In genomic region chrX:15737957-15738685, GRCh38 we compare ENCODE assay signal across 7 cellular contexts. TPM values are rescaled to one million over a fixed set of nuclear protein-coding genes. Genes with fewer than 3 reads are reported as not detected.
DNase-seq lines count a peak whose midpoint lies in the region; ATAC-seq lines count a peak whose summit lies in the region.

A gene with protein sequence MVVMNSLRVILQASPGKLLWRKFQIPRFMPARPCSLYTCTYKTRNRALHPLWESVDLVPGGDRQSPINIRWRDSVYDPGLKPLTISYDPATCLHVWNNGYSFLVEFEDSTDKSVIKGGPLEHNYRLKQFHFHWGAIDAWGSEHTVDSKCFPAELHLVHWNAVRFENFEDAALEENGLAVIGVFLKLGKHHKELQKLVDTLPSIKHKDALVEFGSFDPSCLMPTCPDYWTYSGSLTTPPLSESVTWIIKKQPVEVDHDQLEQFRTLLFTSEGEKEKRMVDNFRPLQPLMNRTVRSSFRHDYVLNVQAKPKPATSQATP (plus strand): TSS chrX:15738270. CDS start chrX:15750024, 11,754 bp downstream.

- H3K36me3 Mint-ChIP-seq in activated CD8-positive, alpha-beta T cell treated with anti-CD3 and anti-CD28 coated beads, Interleukin-2, amount 10 ng/mL, durations not matched to agents 7 days and 5 days (ENCODE audit: low read depth): peaks cover 11% of the 10 kb centered on the region

- DNase-seq in NCI-H2227 treated with DMSO at 0.1 percent for 48 hours (lab: John Stamatoyannopoulos, UW) (peak; percentile 98), medulla oblongata (ENCODE audit: extremely low spot score) (peak; percentile 86)
- peak; percentile 95 for DNase-seq in activated CD8-positive, alpha-beta T cell treated with anti-CD3 and anti-CD28 coated beads, Interleukin-2, amount 10 ng/mL, durations not matched to agents 7 days and 5 days
- DNase-seq in effector CD8-positive, alpha-beta T cell (lab: John Stamatoyannopoulos, UW): peak; percentile 95
- peak; percentile 92 for DNase-seq in stimulated activated CD8-positive, alpha-beta memory T cell treated with anti-CD3 and anti-CD28 coated beads, Interleukin-12 subunit alpha, Interleukin-12 subunit beta, amount 100 ng/mL, for 1 hour (ENCODE audit: low read depth)

- peak within 1 kb of the TSS; percentile 87 for H3K4me3 Mint-ChIP-seq in activated CD8-positive, alpha-beta T cell treated with anti-CD3 and anti-CD28 coated beads, Interleukin-2, amount 10 ng/mL, durations not matched to agents 7 days and 5 days

- no peaks in the 10 kb centered on the region for H3K27me3 Mint-ChIP-seq in activated CD8-positive, alpha-beta T cell treated with anti-CD3 and anti-CD28 coated beads, Interleukin-2, amount 10 ng/mL, durations not matched to agents 7 days and 5 days (ENCODE audit: low read depth)

- POLR2A ChIA-PET in activated CD8-positive, alpha-beta T cell treated with anti-CD3 and anti-CD28 coated beads, Interleukin-2, amount 10 ng/mL, durations not matched to agents 7 days and 5 days (lab: Charles Lee): interaction anchor here (0.6 to 3.4 kb wide), 12 partner anchors 12 to 981 kb away, joined by 3 to 101 read pairs (median 8); partner anchors contain the start of genes AP1S2, SYAP1 and ZRSR2

- no peaks in the 10 kb centered on the region for H3K9me3 Mint-ChIP-seq in activated CD8-positive, alpha-beta T cell treated with anti-CD3 and anti-CD28 coated beads, Interleukin-2, amount 10 ng/mL, durations not matched to agents 7 days and 5 days (ENCODE audit: insufficient read depth)

- ATAC-seq in GM18519 (IDR thresholded peaks at IDR 0.05; ENCODE audit: low FRiP score, unreplicated experiment): peak; percentile 79
- peak; percentile 89 for ATAC-seq in HG02981 (IDR thresholded peaks at IDR 0.05; ENCODE audit: unreplicated experiment)
- peak; percentile 96 for ATAC-seq in activated CD8-positive, alpha-beta T cell treated with anti-CD3 and anti-CD28 coated beads, Interleukin-2, amount 10 ng/mL, durations not matched to agents 7 days and 5 days

- CTCF ChIA-PET in activated CD8-positive, alpha-beta T cell treated with anti-CD3 and anti-CD28 coated beads, Interleukin-2, amount 10 ng/mL, durations not matched to agents 7 days and 5 days (lab: Charles Lee): interaction anchor here (0.6 to 2.4 kb wide), 8 partner anchors 12 to 111 kb away, joined by 3 to 23 read pairs (median 4); no protein-coding TSS in a partner anchor

- H3K4me1 Mint-ChIP-seq in activated CD8-positive, alpha-beta T cell treated with anti-CD3 and anti-CD28 coated beads, Interleukin-2, amount 10 ng/mL, durations not matched to agents 7 days and 5 days (ENCODE audit: low read depth): peaks cover 26% of the 10 kb centered on the region

- H3K27ac Mint-ChIP-seq in activated CD8-positive, alpha-beta T cell treated with anti-CD3 and anti-CD28 coated beads, Interleukin-2, amount 10 ng/mL, durations not matched to agents 7 days and 5 days: peak within 1 kb of the TSS; percentile 86

RNA-seq across cellular contexts. Expression of the gene that starts here (rescaled TPM):
- total RNA-seq in activated CD8-positive, alpha-beta T cell treated with anti-CD3 and anti-CD28 coated beads, Interleukin-2, amount 10 ng/mL, durations not matched to agents 7 days and 5 days: 10 to 100 TPM; 16.2 to 16.6 TPM

Comparison
In these comparisons a context has a peak if more than half of its experiments do, and no peak if none do; other contexts are left out.
1. Peak in every context shown above with its lines: DNase-seq and ATAC-seq.